ENCODE assay signal across 1 cellular context in genomic region chr1:228213917-228214808, GRCh38.
TF ChIP-seq lines count a peak whose summit lies in the region.

No MANE protein-coding gene starts in this region.

TF ChIP-seq in HepG2, 621 proteins besides CTCF, POLR2A, EP300 and RAD21 (continued from another document):
- TF ChIP-seq HNRNPK (IDR thresholded peaks at IDR 0.05; ENCODE audit: low read depth, low read length, poor library complexity, severe bottlenecking) (no peak), ZNF768 (CRISPR knock-in tag; IDR thresholded peaks at IDR 0.05) (0 out of 2 replicates have a peak, but pooled peaks have one; percentile 13)
